ENCODE assay signal across 9 cellular contexts in the genomic region with DNA sequence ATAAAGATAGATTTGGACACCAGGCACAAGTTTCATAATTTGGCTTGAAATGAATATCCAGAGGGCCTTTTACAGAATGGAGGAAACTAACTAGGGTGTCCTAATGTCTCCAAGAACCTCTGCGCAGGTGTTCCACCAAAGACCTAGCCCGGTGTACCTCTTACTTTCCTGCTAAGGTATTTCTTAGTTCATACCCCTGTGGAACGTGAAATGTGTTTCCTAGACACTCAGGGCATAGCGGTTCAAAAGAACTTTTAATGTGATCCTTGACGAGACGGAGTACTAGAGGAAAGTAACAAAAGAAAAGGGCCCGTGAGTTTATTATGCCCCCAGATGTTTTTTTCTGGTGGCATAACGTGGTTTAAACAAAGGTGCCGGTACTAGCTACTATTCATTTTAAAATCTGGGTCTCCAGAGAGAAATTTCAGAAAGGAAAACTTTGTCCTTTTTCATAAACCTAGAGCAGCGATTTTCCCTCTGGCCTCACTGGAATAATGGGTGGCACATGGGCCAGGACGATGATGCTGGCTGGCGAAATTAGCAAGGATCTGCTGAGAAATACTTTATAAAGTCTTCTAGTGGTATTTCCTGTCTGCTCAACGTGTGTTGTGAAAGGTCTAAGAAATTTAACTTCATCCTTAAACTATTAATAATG. TPM values are rescaled to one million over a fixed set of nuclear protein-coding genes. Genes with fewer than 3 reads are reported as not detected.
A peak's percentile ranks its signal among the peaks of the same experiment; 100 is the strongest.
DNase-seq lines count a peak whose midpoint lies in the region; ATAC-seq and TF ChIP-seq lines count a peak whose summit lies in the region.
"Had no signal": no experiment of that assay in that cellular context is flagged by ENCODE, and none has a peak within 500 bp of the region (broad histone marks: within the 10 kb centered on the region; RNA-seq: fewer than 3 reads in every experiment).

No MANE protein-coding gene starts in this region.

- H3K4me1 ChIP-seq in vagina, result no peaks in the 10 kb centered on the region

- peak overlapping the region in 1 of 2 donors; percentile 46 for H3K4me3 ChIP-seq in vagina

- H3K36me3 ChIP-seq in vagina, result no peaks in the 10 kb centered on the region

- POLR2A ChIA-PET in T-cell (lab: Charles Lee), result interaction anchor here (0.8 to 1.2 kb wide), 2 partner anchors 9 kb away, joined by 4 read pairs; no protein-coding TSS in a partner anchor

- H3K9me3 Mint-ChIP-seq in T-cell, result no peaks in the 10 kb centered on the region
- no peaks in the 10 kb centered on the region for H3K9me3 Mint-ChIP-seq in immature natural killer cell

- peak overlapping the region; percentile 74 for H3K27ac ChIP-seq in vagina

- DNase-seq in stimulated activated CD4-positive, alpha-beta T cell treated with anti-CD3 and anti-CD28 coated beads, Interleukin-4, amount 100 ng/mL, for 24 hours, result peak; percentile 11
- no peak for DNase-seq in stimulated activated CD4-positive, alpha-beta T cell treated with anti-CD3 and anti-CD28 coated beads, Interleukin-4, amount 100 ng/mL, for 4 hours
- DNase-seq in T-cell, result peak in 1 of 34 experiments; percentile 21
- DNase-seq in immature natural killer cell, result peak in 2 of 3 donors; percentile 18 to 22
- no peak for DNase-seq in vagina (ENCODE audit: extremely low spot score in 2 of 2)
- no peak for DNase-seq in head of caudate nucleus
- DNase-seq: NCI-H2107 had no signal

- H3K9me3 ChIP-seq in vagina, result no peaks in the 10 kb centered on the region

- ATAC-seq in T-cell (replicated peaks in 1 of 4) (peak in 3 of 4 experiments; percentile 13 to 33 (median 14)), GM19351 (IDR thresholded peaks at IDR 0.05; ENCODE audit: unreplicated experiment) (no peak), HG02759 (IDR thresholded peaks at IDR 0.05; ENCODE audit: unreplicated experiment) (no peak)

- TF ChIP-seq CTCF in vagina (IDR thresholded peaks at IDR 0.05), result no peak

- H3K4me1 Mint-ChIP-seq in T-cell (peaks cover 59 to 73% (median 67%) of the 10 kb centered on the region in 3 donors), immature natural killer cell (peaks cover 68 to 86% of the 10 kb centered on the region in 2 donors)

- H3K27me3 Mint-ChIP-seq in T-cell, result no peaks in the 10 kb centered on the region
- H3K27me3 Mint-ChIP-seq in immature natural killer cell (ENCODE audit: low read depth in 3 of 3), result peaks cover 0 to 1% (median 0%) of the 10 kb centered on the region in 3 donors

- peaks cover 24% of the 10 kb centered on the region for H3K36me3 Mint-ChIP-seq in T-cell
- peaks cover 4 to 22% (median 10%) of the 10 kb centered on the region in 3 donors for H3K36me3 Mint-ChIP-seq in immature natural killer cell

- intact Hi-C loops in vagina (cut with DNase I) (no loop called here), head of caudate nucleus (cut with DNase I) (no loop called here)

- TF ChIP-seq POLR2A in vagina (IDR thresholded peaks at IDR 0.05), result no peak

- H3K27ac Mint-ChIP-seq in T-cell, result peak overlapping the region; percentile 95 to 96
- H3K27ac Mint-ChIP-seq in immature natural killer cell, result peak overlapping the region; percentile 81 to 97 (median 96)

- CTCF ChIA-PET in T-cell (lab: Charles Lee), result no interaction called here

- H3K4me3 Mint-ChIP-seq in T-cell, result peak overlapping the region; percentile 92 to 98 (median 93)
- H3K4me3 Mint-ChIP-seq in immature natural killer cell, result peak overlapping the region; percentile 95 to 97 (median 97)

- H3K27me3 ChIP-seq in vagina, result no peaks in the 10 kb centered on the region

RNA-seq across cellular contexts. Expression of a gene that starts 1.4 kb away (rescaled TPM):
- total RNA-seq in T-cell (100 to 1,000 TPM in 1 of 5 donors, 10 to 100 TPM in 4; 86.5 to 102 (median 88.4) TPM), vagina (7.4 TPM)
- polyA plus RNA-seq in immature natural killer cell, result 10 to 100 TPM; 22.0 to 83.5 (median 29.8) TPM

Comparison
In these comparisons a context has a peak if more than half of its experiments do, and no peak if none do; other contexts are left out.
1. DNase-seq: peak in stimulated activated CD4-positive, alpha-beta T cell treated with anti-CD3 and anti-CD28 coated beads, Interleukin-4, amount 100 ng/mL, for 24 hours (single experiment) and immature natural killer cell (2 of 3); none in stimulated activated CD4-positive, alpha-beta T cell treated with anti-CD3 and anti-CD28 coated beads, Interleukin-4, amount 100 ng/mL, for 4 hours (0 of 2), vagina (0 of 2) and head of caudate nucleus (0 of 42).
2. ATAC-seq: peak in T-cell (3 of 4); none in GM19351 (single experiment) and HG02759 (single experiment).
3. RNA of a gene that starts 1.4 kb away (total RNA-seq): 86.5 to 102 TPM in T-cell; 7.4 TPM in vagina (single experiment); every median in the first group is over 10 times any median in the second.